Comparison of ENCODE assay signal across 8 cellular contexts in the genomic region with DNA sequence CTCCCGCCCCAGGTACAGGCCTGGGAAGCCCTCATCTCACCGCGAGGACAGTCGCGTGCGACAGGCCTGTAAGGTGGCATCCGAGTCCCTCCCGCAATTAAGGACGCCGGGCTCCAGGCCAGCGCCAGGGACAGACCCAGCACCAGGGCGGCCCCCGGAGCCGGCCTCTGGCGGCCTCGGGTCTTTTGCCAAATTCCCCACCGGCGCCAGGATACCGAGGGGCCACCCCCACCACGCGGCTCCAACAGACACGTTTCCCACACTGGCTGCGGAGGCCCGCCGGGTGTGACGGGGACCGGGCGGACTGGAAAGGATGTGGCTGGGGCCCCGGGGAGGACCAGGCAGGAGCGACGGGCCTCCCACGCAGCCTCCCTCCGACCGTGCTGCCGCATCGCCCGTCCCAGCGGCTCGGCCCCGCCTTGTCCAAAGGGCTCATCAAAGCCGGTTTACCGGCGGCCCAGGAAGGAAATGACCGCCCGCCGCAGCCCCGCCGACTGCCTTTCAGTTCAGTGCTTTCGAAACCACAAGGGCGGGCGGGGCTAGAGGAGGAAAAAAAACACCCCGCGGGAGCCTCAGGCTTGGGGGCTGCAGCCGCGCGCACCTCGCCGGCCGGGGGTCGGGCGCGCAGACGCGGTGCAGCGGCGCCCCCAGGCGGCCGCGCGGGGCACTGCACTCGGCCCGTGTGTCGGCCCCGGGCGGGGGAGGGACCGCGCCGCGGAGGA. TPM values are rescaled to one million over a fixed set of nuclear protein-coding genes. Genes with fewer than 3 reads are reported as not detected.
DNase-seq lines count a peak whose midpoint lies in the region; ATAC-seq lines count a peak whose summit lies in the region.

No MANE protein-coding gene starts in this region.

- H2BK120ac ChIP-seq in mesendoderm (ENCODE audit: low read depth, low read length), result peak overlapping the region; percentile 52

- H3K9me3 ChIP-seq in effector memory CD4-positive, alpha-beta T cell (ENCODE audit: control insufficient read depth, low read length), result no peaks in the 10 kb centered on the region

- no peak overlapping the region for H4K8ac ChIP-seq in mesendoderm (ENCODE audit: low read depth, low read length)

- no peaks in the 10 kb centered on the region for H3K36me3 ChIP-seq in effector memory CD4-positive, alpha-beta T cell (ENCODE audit: control insufficient read depth, insufficient read depth, low read length)
- H3K36me3 ChIP-seq in mesendoderm (ENCODE audit: control insufficient read depth, insufficient read depth, low read length), result no peaks in the 10 kb centered on the region

- H3K9ac ChIP-seq in mesendoderm (ENCODE audit: low read length), result peak overlapping the region; percentile 85

- WGBS in mesendoderm (ENCODE audit: extremely low coverage, insufficient coverage, low lambda C conversion rate), result no CpG with 5 or more reads among the region's 79 CpGs

- H2AK5ac ChIP-seq in mesendoderm (ENCODE audit: low read length), result no peak overlapping the region

- peaks cover 45% of the 10 kb centered on the region for H3K79me2 ChIP-seq in mesendoderm (ENCODE audit: control insufficient read depth, insufficient read depth, low read length)

- H3K4ac ChIP-seq in mesendoderm (ENCODE audit: low read depth, low read length), result peak overlapping the region; percentile 82

- H3K4me3 ChIP-seq in effector memory CD4-positive, alpha-beta T cell (ENCODE audit: insufficient read depth, low read depth, low read length, poor library complexity, severe bottlenecking), result peak overlapping the region; percentile 58
- H3K4me3 ChIP-seq in mesendoderm (ENCODE audit: low read length), result peak overlapping the region; percentile 42

- DNase-seq in CMK (ENCODE audit: low read depth) (peak; percentile 82), NCI-H82 (lab: John Stamatoyannopoulos, UW) (peak; percentile 93), mesendoderm (peak; percentile 93)
- DNase-seq in activated CD8-positive, alpha-beta memory T cell treated with anti-CD3 and anti-CD28 coated beads for 1 hour (ENCODE audit: extremely low read depth in 1 of 2, low read depth in 1 of 2), result peak; percentile 76 to 77
- DNase-seq in effector memory CD4-positive, alpha-beta T cell, result peak; percentile 88 to 96 (median 91)
- peak; percentile 86 for DNase-seq in stimulated activated CD8-positive, alpha-beta memory T cell treated with anti-CD3 and anti-CD28 coated beads, Interleukin-12 subunit alpha, Interleukin-12 subunit beta, amount 100 ng/mL, for 4 hours (ENCODE audit: low read depth)

- H3K4me1 ChIP-seq in effector memory CD4-positive, alpha-beta T cell (ENCODE audit: control insufficient read depth, insufficient read depth, low read length, poor library complexity, severe bottlenecking), result peaks cover 20% of the 10 kb centered on the region
- H3K4me1 ChIP-seq in mesendoderm (ENCODE audit: control insufficient read depth, low read depth, low read length), result peaks cover 8% of the 10 kb centered on the region

- peaks cover 34% of the 10 kb centered on the region for H3K79me1 ChIP-seq in mesendoderm (ENCODE audit: low read length)

- H2BK5ac ChIP-seq in mesendoderm (ENCODE audit: low read length), result peak overlapping the region; percentile 63

- no peaks in the 10 kb centered on the region for H3K27me3 ChIP-seq in effector memory CD4-positive, alpha-beta T cell (replicated peaks; ENCODE audit: control insufficient read depth, insufficient read depth, low read length, poor library complexity, severe bottlenecking)
- H3K27me3 ChIP-seq in mesendoderm (ENCODE audit: insufficient read depth, low read length, poor library complexity), result no peaks in the 10 kb centered on the region

- no peak overlapping the region for H2BK15ac ChIP-seq in mesendoderm (replicated peaks; ENCODE audit: low read depth)

- peak overlapping the region; percentile 92 for H3K56ac ChIP-seq in mesendoderm (ENCODE audit: low read length)

- no peak overlapping the region for H3K23ac ChIP-seq in mesendoderm (ENCODE audit: low read length)

- H3K18ac ChIP-seq in mesendoderm (ENCODE audit: low read length), result peak overlapping the region; percentile 81

- H3K27ac ChIP-seq in effector memory CD4-positive, alpha-beta T cell (ENCODE audit: insufficient read depth, low read length, poor library complexity, severe bottlenecking), result peak overlapping the region; percentile 90
- peak overlapping the region; percentile 68 for H3K27ac ChIP-seq in mesendoderm (ENCODE audit: low read depth, low read length)

- peak overlapping the region; percentile 61 for H3K4me2 ChIP-seq in mesendoderm (ENCODE audit: low read length)

- H4K5ac ChIP-seq in mesendoderm (ENCODE audit: low read length), result no peak overlapping the region

- ATAC-seq in GM19438 (IDR thresholded peaks at IDR 0.05; ENCODE audit: low read depth, unreplicated experiment) (peak; percentile 79), HG03565 (IDR thresholded peaks at IDR 0.05; ENCODE audit: unreplicated experiment) (peak; percentile 59)

RNA-seq across cellular contexts. Expression of gene XXYLT1, which starts 11.2 kb away (rescaled TPM):
- polyA plus RNA-seq in mesendoderm (2013, experiment 1 of 2), result 23.7 TPM
- polyA plus RNA-seq in mesendoderm (2013, experiment 2 of 2), result 23.4 TPM

Comparison
In these comparisons a context has a peak if more than half of its experiments do, and no peak if none do; other contexts are left out.
1. Peak in every context shown above with its lines: DNase-seq, ATAC-seq, H3K4me3 ChIP-seq and H3K27ac ChIP-seq.